22 cellular contexts compared by ENCODE assay signal in genomic region chr9:20566401-20566800, GRCh38.
"Had no signal": no experiment of that assay in that cellular context is flagged by ENCODE, and none has a peak within 500 bp of the region (broad histone marks: within the 10 kb centered on the region; RNA-seq: fewer than 3 reads in every experiment).

No MANE protein-coding gene starts in this region.

- H3K36me3 ChIP-seq: brain microvascular endothelial cell, cardiac muscle cell, MG63, Peyer's patch had no signal

- ATAC-seq: activated T-cell treated with anti-CD3 and anti-CD28 coated beads, Interleukin-2, amount 50 U/mL, for 72 hours; T-helper 17 cell had no signal

- H3K27ac ChIP-seq: brain microvascular endothelial cell, cardiac muscle cell, Peyer's patch, VCaP had no signal

- H3K9me3 ChIP-seq: MG63, Peyer's patch had no signal

- DNase-seq: activated CD4-positive, alpha-beta memory T cell treated with anti-CD3 and anti-CD28 coated beads, Interleukin-2, amount 10 ng/mL, durations not matched to agents 7 days and 5 days; activated CD4-positive, alpha-beta T cell treated with anti-CD3 and anti-CD28 coated beads, Interleukin-2, amount 50 U/mL, for 1 hour; activated CD4-positive, CD25-positive, alpha-beta regulatory T cell; activated gamma-delta T cell treated with Interleukin-2 at 50 U/mL for 16 hours; activated naive CD4-positive, alpha-beta T cell treated with anti-CD3 and anti-CD28 coated beads, Interleukin-2, amount 10 ng/mL, durations not matched to agents 7 days and 5 days; activated naive CD8-positive, alpha-beta T cell treated with anti-CD3 and anti-CD28 coated beads for 36 hours; activated T-cell treated with anti-CD3 and anti-CD28 coated beads, Interleukin-2, amount 50 U/mL, for 72 hours; brain microvascular endothelial cell; MG63; MV-4-11; NCI-H1092 treated with DMSO at 0.1 percent for 48 hours; NCI-H1417 treated with DMSO at 0.1 percent for 48 hours; NCI-H187; NCI-H2081 treated with DMSO at 0.1 percent for 48 hours; NCI-H446; NCI-H524 treated with DMSO at 0.1 percent for 48 hours; Peyer's patch; SHP77 treated with DMSO at 0.1 percent for 48 hours; T-helper 17 cell; T-helper 9 cell had no signal

- H3K4me3 ChIP-seq: cardiac muscle cell, MG63, Peyer's patch had no signal

- H3K27me3 ChIP-seq: brain microvascular endothelial cell, cardiac muscle cell, MG63, Peyer's patch had no signal
